Comparison of ENCODE assay signal across 8 cellular contexts in genomic region chr6:149060300-149060984, GRCh38.
A peak's percentile ranks its signal among the peaks of the same experiment; 100 is the strongest.
DNase-seq lines count a peak whose midpoint lies in the region; ATAC-seq and TF ChIP-seq lines count a peak whose summit lies in the region.

No MANE protein-coding gene starts in this region.

- H3K4me2 ChIP-seq in fibroblast of lung (ENCODE audit: extremely low read depth, insufficient read depth, low read length), result peak overlapping the region; percentile 7

- CTCF ChIA-PET in activated CD4-positive, alpha-beta T cell treated with anti-CD3 and anti-CD28 coated beads, Interleukin-2, amount 10 ng/mL, durations not matched to agents 7 days and 5 days (lab: Charles Lee), result interaction anchor here (0.8 to 2.2 kb wide), 8 partner anchors 14 to 372 kb away, joined by 3 to 12 read pairs (median 4); no protein-coding TSS in a partner anchor

- H3K27ac Mint-ChIP-seq in activated CD4-positive, alpha-beta T cell treated with anti-CD3 and anti-CD28 coated beads, Interleukin-2, amount 10 ng/mL, durations not matched to agents 7 days and 5 days, result peak overlapping the region; percentile 91

- peaks cover 6% of the 10 kb centered on the region for H3K4me1 ChIP-seq in fibroblast of lung (ENCODE audit: control insufficient read depth, extremely low read depth, insufficient read depth, low read length)

- H3K9ac ChIP-seq in fibroblast of lung (ENCODE audit: insufficient read depth, low read length), result no peak overlapping the region

- H3K36me3 Mint-ChIP-seq in activated CD4-positive, alpha-beta T cell treated with anti-CD3 and anti-CD28 coated beads, Interleukin-2, amount 10 ng/mL, durations not matched to agents 7 days and 5 days (ENCODE audit: low read depth), result peaks cover 5% of the 10 kb centered on the region

- no peak for TF ChIP-seq CTCF in NB4 (IDR thresholded peaks at IDR 0.05; ENCODE audit: low read depth, low read length)
- no peak for TF ChIP-seq CTCF in fibroblast of lung (conservative IDR thresholded peaks at IDR 0.05 in 1 of 2, IDR thresholded peaks at IDR 0.05 in 1 of 2; ENCODE audit: low read depth in 1 of 2, low read length in 2 of 2)

- H3K4me1 Mint-ChIP-seq in activated CD4-positive, alpha-beta T cell treated with anti-CD3 and anti-CD28 coated beads, Interleukin-2, amount 10 ng/mL, durations not matched to agents 7 days and 5 days, result peaks cover 49% of the 10 kb centered on the region

- no peak overlapping the region for H3K27ac ChIP-seq in fibroblast of lung (ENCODE audit: insufficient read depth, low read length)

- no peak overlapping the region for H2AFZ ChIP-seq in fibroblast of lung (ENCODE audit: low read length)

- H3K4me3 Mint-ChIP-seq in activated CD4-positive, alpha-beta T cell treated with anti-CD3 and anti-CD28 coated beads, Interleukin-2, amount 10 ng/mL, durations not matched to agents 7 days and 5 days, result peak overlapping the region; percentile 53

- peak; percentile 82 for ATAC-seq in GM21529 (IDR thresholded peaks at IDR 0.05; ENCODE audit: unreplicated experiment)

- POLR2A ChIA-PET in activated CD4-positive, alpha-beta T cell treated with anti-CD3 and anti-CD28 coated beads, Interleukin-2, amount 10 ng/mL, durations not matched to agents 7 days and 5 days (lab: Charles Lee), result no interaction called here

- DNase-seq in COLO668 (lab: John Stamatoyannopoulos, UW; ENCODE audit: unreplicated experiment) (peak; percentile 63), NB4 (ENCODE audit: low read depth) (peak; percentile 64), fibroblast of lung (ENCODE audit: low read depth in 2 of 2) (peak in 1 of 2 donors; percentile 41), occipital lobe (lab: John Stamatoyannopoulos, UW) (no peak), GM03348 (ENCODE audit: low spot score) (no peak)
- DNase-seq in activated CD4-positive, alpha-beta T cell treated with anti-CD3 and anti-CD28 coated beads, Interleukin-2, amount 10 ng/mL, durations not matched to agents 7 days and 5 days, result peak; percentile 59
- DNase-seq in stimulated activated CD8-positive, alpha-beta memory T cell treated with anti-CD3 and anti-CD28 coated beads, Interleukin-7, amount 100 ng/mL, for 4 hours (ENCODE audit: low read depth in 2 of 2), result peak; percentile 34 to 45

- H3K4me3 ChIP-seq in NB4 (ENCODE audit: low read depth, low read length), result no peak overlapping the region
- H3K4me3 ChIP-seq in fibroblast of lung (replicated peaks in 1 of 4; ENCODE audit: control extremely low read depth in 1 of 4, insufficient read depth in 1 of 4, low read depth in 3 of 4, low read length in 4 of 4), result no peak overlapping the region

- no peaks in the 10 kb centered on the region for H3K9me3 Mint-ChIP-seq in activated CD4-positive, alpha-beta T cell treated with anti-CD3 and anti-CD28 coated beads, Interleukin-2, amount 10 ng/mL, durations not matched to agents 7 days and 5 days

- H3K27me3 ChIP-seq in fibroblast of lung (ENCODE audit: control insufficient read depth, insufficient read depth, low read length), result no peaks in the 10 kb centered on the region

- H3K79me2 ChIP-seq in fibroblast of lung (ENCODE audit: control insufficient read depth, insufficient read depth, low read length), result no peaks in the 10 kb centered on the region

- no peaks in the 10 kb centered on the region for H4K20me1 ChIP-seq in fibroblast of lung (ENCODE audit: control insufficient read depth, extremely low read depth, insufficient read depth, low read length)

- H3K9me3 ChIP-seq in fibroblast of lung (ENCODE audit: control insufficient read depth, insufficient read depth, low read depth, low read length), result no peaks in the 10 kb centered on the region

- H3K27me3 Mint-ChIP-seq in activated CD4-positive, alpha-beta T cell treated with anti-CD3 and anti-CD28 coated beads, Interleukin-2, amount 10 ng/mL, durations not matched to agents 7 days and 5 days, result no peaks in the 10 kb centered on the region

- TF ChIP-seq POLR2A in NB4 (IDR thresholded peaks at IDR 0.05; ENCODE audit: extremely low read depth, insufficient read length), result no peak

- no peaks in the 10 kb centered on the region for H3K36me3 ChIP-seq in fibroblast of lung (ENCODE audit: control insufficient read depth, insufficient read depth, low read length)

Comparison
In these comparisons a context has a peak if more than half of its experiments do, and no peak if none do; other contexts are left out.
1. DNase-seq: peak in COLO668 (single experiment), NB4 (single experiment), activated CD4-positive, alpha-beta T cell treated with anti-CD3 and anti-CD28 coated beads, Interleukin-2, amount 10 ng/mL, durations not matched to agents 7 days and 5 days (single experiment) and stimulated activated CD8-positive, alpha-beta memory T cell treated with anti-CD3 and anti-CD28 coated beads, Interleukin-7, amount 100 ng/mL, for 4 hours (2 of 2); none in occipital lobe (single experiment) and GM03348 (single experiment).